Comparison of ENCODE assay signal across 27 cellular contexts in the genomic region with DNA sequence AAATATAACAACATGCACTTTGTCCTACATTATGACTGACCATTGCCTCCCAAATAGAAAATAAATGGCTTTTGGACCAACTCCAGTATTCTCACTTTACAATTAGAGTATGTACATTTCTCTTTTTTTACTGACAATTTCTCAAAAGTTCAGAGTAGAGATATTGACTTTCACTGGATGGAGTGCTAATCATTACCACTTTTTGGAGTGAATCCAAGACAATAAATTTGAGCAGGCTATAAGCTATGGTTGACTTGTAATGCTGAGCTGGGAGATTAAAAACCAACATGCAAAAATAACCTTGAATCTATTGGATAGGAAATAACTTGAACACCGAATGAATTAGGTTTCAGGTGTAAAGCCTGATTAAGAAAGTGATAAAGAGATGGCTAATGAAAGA.
DNase-seq lines count a peak whose midpoint lies in the region; ATAC-seq lines count a peak whose summit lies in the region.
"Had no signal": no experiment of that assay in that cellular context is flagged by ENCODE, and none has a peak within 500 bp of the region (broad histone marks: within the 10 kb centered on the region; RNA-seq: fewer than 3 reads in every experiment).

No MANE protein-coding gene starts in this region.

- intact Hi-C loops in left colon (cut with DNase I, micrococcal nuclease), result no loop called here
- intact Hi-C loops in activated T-helper 1 cell treated with anti-CD3 and anti-CD28 coated beads, Interleukin-12 subunit alpha, Interleukin-12 subunit beta, Interleukin-2, Interleukin-4 antibody, amounts not matched to agents 30 ng/mL and 10 ng/mL and 1 ng/mL, durations not matched to agents 14 hours and 24 hours and 36 hours (cut with micrococcal nuclease), result no loop called here

- POLR2A ChIA-PET in activated CD4-positive, alpha-beta T cell treated with anti-CD3 and anti-CD28 coated beads, Interleukin-2, amount 10 ng/mL, durations not matched to agents 7 days and 5 days (lab: Charles Lee), result no interaction called here

- H3K36me3 Mint-ChIP-seq in activated T-helper 1 cell treated with anti-CD3 and anti-CD28 coated beads, Interleukin-12 subunit alpha, Interleukin-12 subunit beta, Interleukin-2, Interleukin-4 antibody, amounts not matched to agents 30 ng/mL and 10 ng/mL and 1 ng/mL, durations not matched to agents 14 hours and 24 hours and 36 hours (ENCODE audit: low read depth), result no peaks in the 10 kb centered on the region
- H3K36me3 Mint-ChIP-seq in activated CD4-positive, alpha-beta T cell treated with anti-CD3 and anti-CD28 coated beads, Interleukin-2, amount 10 ng/mL, durations not matched to agents 7 days and 5 days (ENCODE audit: low read depth), result no peaks in the 10 kb centered on the region
- H3K36me3 Mint-ChIP-seq: naive B cell had no signal

- peak; percentile 56 for ATAC-seq in left colon
- ATAC-seq in GM19452 (IDR thresholded peaks at IDR 0.05; ENCODE audit: unreplicated experiment), result no peak
- ATAC-seq: HCT116; stimulated activated naive CD8-positive, alpha-beta T cell treated with anti-CD3 and anti-CD28 coated beads, Interleukin-15, amount 100 ng/mL, for 72 hours had no signal

- H3K27ac Mint-ChIP-seq in activated T-helper 1 cell treated with anti-CD3 and anti-CD28 coated beads, Interleukin-12 subunit alpha, Interleukin-12 subunit beta, Interleukin-2, Interleukin-4 antibody, amounts not matched to agents 30 ng/mL and 10 ng/mL and 1 ng/mL, durations not matched to agents 14 hours and 24 hours and 36 hours, result no peak overlapping the region
- H3K27ac Mint-ChIP-seq in activated CD4-positive, alpha-beta T cell treated with anti-CD3 and anti-CD28 coated beads, Interleukin-2, amount 10 ng/mL, durations not matched to agents 7 days and 5 days, result no peak overlapping the region
- H3K27ac Mint-ChIP-seq: stimulated activated naive CD8-positive, alpha-beta T cell treated with anti-CD3 and anti-CD28 coated beads, Interleukin-15, amount 100 ng/mL, for 72 hours had no signal

- peaks cover 12% of the 10 kb centered on the region for H3K9me3 Mint-ChIP-seq in activated T-helper 1 cell treated with anti-CD3 and anti-CD28 coated beads, Interleukin-12 subunit alpha, Interleukin-12 subunit beta, Interleukin-2, Interleukin-4 antibody, amounts not matched to agents 30 ng/mL and 10 ng/mL and 1 ng/mL, durations not matched to agents 14 hours and 24 hours and 36 hours
- no peaks in the 10 kb centered on the region for H3K9me3 Mint-ChIP-seq in activated CD4-positive, alpha-beta T cell treated with anti-CD3 and anti-CD28 coated beads, Interleukin-2, amount 10 ng/mL, durations not matched to agents 7 days and 5 days

- no peaks in the 10 kb centered on the region for H3K27me3 Mint-ChIP-seq in activated T-helper 1 cell treated with anti-CD3 and anti-CD28 coated beads, Interleukin-12 subunit alpha, Interleukin-12 subunit beta, Interleukin-2, Interleukin-4 antibody, amounts not matched to agents 30 ng/mL and 10 ng/mL and 1 ng/mL, durations not matched to agents 14 hours and 24 hours and 36 hours (ENCODE audit: insufficient read depth)
- no peaks in the 10 kb centered on the region for H3K27me3 Mint-ChIP-seq in activated CD4-positive, alpha-beta T cell treated with anti-CD3 and anti-CD28 coated beads, Interleukin-2, amount 10 ng/mL, durations not matched to agents 7 days and 5 days
- H3K27me3 Mint-ChIP-seq: naive B cell; stimulated activated naive CD8-positive, alpha-beta T cell treated with anti-CD3 and anti-CD28 coated beads, Interleukin-15, amount 100 ng/mL, for 72 hours had no signal

- DNase-seq in DMS153 treated with DMSO at 0.1 percent for 48 hours (lab: John Stamatoyannopoulos, UW; ENCODE audit: unreplicated experiment) (peak; percentile 81), NCI-H1092 (lab: John Stamatoyannopoulos, UW) (peak; percentile 68), NCI-H345 treated with DMSO at 0.1 percent for 48 hours (lab: John Stamatoyannopoulos, UW; ENCODE audit: unreplicated experiment) (peak; percentile 74), left colon (no peak), middle frontal gyrus (ENCODE audit: extremely low spot score, low spot score) (no peak)
- DNase-seq in activated T-helper 1 cell treated with anti-CD3 and anti-CD28 coated beads, Interleukin-12 subunit alpha, Interleukin-12 subunit beta, Interleukin-2, Interleukin-4 antibody, amounts not matched to agents 30 ng/mL and 10 ng/mL and 1 ng/mL, durations not matched to agents 14 hours and 24 hours and 36 hours (ENCODE audit: low spot score), result no peak
- DNase-seq in activated CD4-positive, alpha-beta T cell treated with anti-CD3 and anti-CD28 coated beads, Interleukin-2, amount 10 ng/mL, durations not matched to agents 7 days and 5 days, result no peak
- DNase-seq: activated CD4-positive, alpha-beta T cell treated with anti-CD3 and anti-CD28 coated beads for 4 hours; activated naive CD4-positive, alpha-beta T cell treated with Interleukin-2 at 50 U/mL for 16 hours; activated T-cell treated with anti-CD3 and anti-CD28 coated beads, Interleukin-2, amount 50 U/mL, for 48 hours; adrenal gland; brain microvascular endothelial cell; head of caudate nucleus; kidney glomerular epithelial cell; mesenchymal stem cell; naive B cell; NCI-H1694; NCI-H524 treated with DMSO at 0.1 percent for 48 hours; RPMI8226; sigmoid colon; SK-N-SH; stimulated activated CD4-positive, alpha-beta T cell treated with anti-CD3 and anti-CD28 coated beads, Interleukin-15, amount 100 ng/mL, for 24 hours; stimulated activated naive CD8-positive, alpha-beta T cell treated with anti-CD3 and anti-CD28 coated beads, Interleukin-15, amount 100 ng/mL, for 72 hours; T-helper 2 cell; thyroid gland had no signal

- H3K4me3 Mint-ChIP-seq in activated T-helper 1 cell treated with anti-CD3 and anti-CD28 coated beads, Interleukin-12 subunit alpha, Interleukin-12 subunit beta, Interleukin-2, Interleukin-4 antibody, amounts not matched to agents 30 ng/mL and 10 ng/mL and 1 ng/mL, durations not matched to agents 14 hours and 24 hours and 36 hours, result no peak overlapping the region
- H3K4me3 Mint-ChIP-seq in activated CD4-positive, alpha-beta T cell treated with anti-CD3 and anti-CD28 coated beads, Interleukin-2, amount 10 ng/mL, durations not matched to agents 7 days and 5 days, result no peak overlapping the region
- H3K4me3 Mint-ChIP-seq: naive B cell; stimulated activated naive CD8-positive, alpha-beta T cell treated with anti-CD3 and anti-CD28 coated beads, Interleukin-15, amount 100 ng/mL, for 72 hours had no signal

- H3K4me1 Mint-ChIP-seq in activated T-helper 1 cell treated with anti-CD3 and anti-CD28 coated beads, Interleukin-12 subunit alpha, Interleukin-12 subunit beta, Interleukin-2, Interleukin-4 antibody, amounts not matched to agents 30 ng/mL and 10 ng/mL and 1 ng/mL, durations not matched to agents 14 hours and 24 hours and 36 hours (ENCODE audit: low read depth), result no peaks in the 10 kb centered on the region
- no peaks in the 10 kb centered on the region for H3K4me1 Mint-ChIP-seq in activated CD4-positive, alpha-beta T cell treated with anti-CD3 and anti-CD28 coated beads, Interleukin-2, amount 10 ng/mL, durations not matched to agents 7 days and 5 days
- H3K4me1 Mint-ChIP-seq: naive B cell; stimulated activated naive CD8-positive, alpha-beta T cell treated with anti-CD3 and anti-CD28 coated beads, Interleukin-15, amount 100 ng/mL, for 72 hours had no signal

- CTCF ChIA-PET in activated CD4-positive, alpha-beta T cell treated with anti-CD3 and anti-CD28 coated beads, Interleukin-2, amount 10 ng/mL, durations not matched to agents 7 days and 5 days (lab: Charles Lee), result no interaction called here

Comparison
In these comparisons a context has a peak if more than half of its experiments do, and no peak if none do; other contexts are left out.
1. DNase-seq: peak in DMS153 treated with DMSO at 0.1 percent for 48 hours (single experiment), NCI-H1092 (single experiment) and NCI-H345 treated with DMSO at 0.1 percent for 48 hours (single experiment); none in left colon (0 of 2), activated T-helper 1 cell treated with anti-CD3 and anti-CD28 coated beads, Interleukin-12 subunit alpha, Interleukin-12 subunit beta, Interleukin-2, Interleukin-4 antibody, amounts not matched to agents 30 ng/mL and 10 ng/mL and 1 ng/mL, durations not matched to agents 14 hours and 24 hours and 36 hours (single experiment), activated CD4-positive, alpha-beta T cell treated with anti-CD3 and anti-CD28 coated beads, Interleukin-2, amount 10 ng/mL, durations not matched to agents 7 days and 5 days (single experiment) and middle frontal gyrus (single experiment).